In the genomic region with DNA sequence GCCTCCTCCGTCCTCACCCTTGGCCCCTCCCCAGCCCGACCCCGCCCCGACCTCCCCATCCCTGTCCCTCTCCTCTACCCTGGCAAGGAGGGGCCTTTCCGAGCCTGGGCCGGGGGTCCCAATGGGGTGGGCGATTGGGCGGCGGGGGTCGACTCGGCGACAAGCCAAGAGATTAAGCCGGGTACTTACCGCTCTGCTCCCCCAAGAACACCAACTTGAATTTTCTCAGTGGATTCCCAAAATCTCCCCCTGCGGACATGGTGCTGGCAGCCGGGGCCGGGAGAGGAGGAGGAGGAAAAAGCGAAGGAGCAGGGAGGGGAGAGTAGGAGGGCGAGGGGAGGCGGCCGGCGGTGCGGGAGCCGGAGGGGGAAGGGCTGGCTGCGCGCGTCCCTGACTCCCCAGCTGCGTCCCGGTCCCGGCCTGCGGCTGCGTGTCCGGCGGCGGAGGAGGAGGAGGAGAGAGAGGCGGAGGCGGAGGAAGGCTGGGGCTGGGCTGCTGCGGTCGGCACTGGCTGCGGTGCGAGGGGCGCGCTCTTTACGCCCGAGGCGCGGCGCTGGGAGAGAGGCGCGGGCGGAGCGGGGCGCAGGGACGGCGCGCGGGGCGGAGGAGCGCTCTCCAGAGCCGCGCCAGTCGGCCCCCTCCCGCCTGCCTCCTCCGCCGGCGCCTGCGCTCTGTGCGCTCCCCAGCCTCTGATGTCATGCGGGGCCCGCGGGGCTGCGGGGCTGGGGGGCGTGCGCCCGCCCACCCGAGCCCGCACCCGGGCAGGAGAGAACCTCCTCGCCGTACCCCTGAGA, we compare ENCODE assay signal across 8 cellular contexts. TPM values are rescaled to one million over a fixed set of nuclear protein-coding genes. Genes with fewer than 3 reads are reported as not detected.
DNase-seq lines count a peak whose midpoint lies in the region; ATAC-seq, FAIRE-seq and TF ChIP-seq lines count a peak whose summit lies in the region.

A gene (minus strand): TSS at position 675 of the 794 bp plus-strand sequence. CDS start 416 bp downstream, at position 259.

- peak within 1 kb of the TSS in 2 of 4 donors; percentile 11 to 23 for H3K27ac ChIP-seq in gastrocnemius medialis

- peak; percentile 78 for DNase-seq in Ammon's horn (ENCODE audit: low spot score)
- DNase-seq in NCI-H69 (lab: John Stamatoyannopoulos, UW), result peak; percentile 70
- DNase-seq in bronchial epithelial cell (ENCODE audit: low read depth), result no peak
- peak; percentile 87 for DNase-seq in iPS-NIHi7 (ENCODE audit: extremely low spot score)
- no peak for DNase-seq in gastrocnemius medialis
- no peak for DNase-seq in stimulated activated CD4-positive, alpha-beta T cell treated with anti-CD3 and anti-CD28 coated beads, Interleukin-12 subunit alpha, Interleukin-12 subunit beta, amount 100 ng/mL, for 4 hours

- no peaks in the 10 kb centered on the region for H3K4me1 ChIP-seq in gastrocnemius medialis

- in situ Hi-C loops in gastrocnemius medialis (cut with MboI; ENCODE audit: low sequenced_read_pairs in 4 of 4), result no loop called here

- ATAC-seq in GM18868 (IDR thresholded peaks at IDR 0.05; ENCODE audit: unreplicated experiment) (peak; percentile 67), gastrocnemius medialis (peak; percentile 44 to 52), GM21786 (IDR thresholded peaks at IDR 0.05; ENCODE audit: unreplicated experiment) (no peak)

- FAIRE-seq in bronchial epithelial cell (lab: Jason Lieb, UNC), result no peak

- TF ChIP-seq POLR2A in gastrocnemius medialis (IDR thresholded peaks at IDR 0.05), result peak in 1 of 2 donors; percentile 25

- H3K9me3 ChIP-seq in gastrocnemius medialis, result no peaks in the 10 kb centered on the region

- TF ChIP-seq CTCF in bronchial epithelial cell (IDR thresholded peaks at IDR 0.05; ENCODE audit: insufficient read depth, low read length, severe bottlenecking), result no peak
- TF ChIP-seq CTCF in gastrocnemius medialis (IDR thresholded peaks at IDR 0.05 in 4 of 5, conservative IDR thresholded peaks at IDR 0.05 in 1 of 5), result no peak

- intact Hi-C loops in gastrocnemius medialis (cut with DNase I; ENCODE audit: low total_unique reads), result no loop called here

- H3K27me3 ChIP-seq in bronchial epithelial cell (ENCODE audit: control insufficient read depth, insufficient read depth, low read length), result peaks cover 31% of the 10 kb centered on the region
- H3K27me3 ChIP-seq in gastrocnemius medialis, result peaks cover 0 to 4% (median 0%) of the 10 kb centered on the region in 3 donors

- H3K36me3 ChIP-seq in bronchial epithelial cell (ENCODE audit: control insufficient read depth, insufficient read depth, low read length) (no peaks in the 10 kb centered on the region), gastrocnemius medialis (no peaks in the 10 kb centered on the region)

- H3K4me3 ChIP-seq in bronchial epithelial cell (ENCODE audit: low read depth, low read length), result peak within 1 kb of the TSS; percentile 42
- H3K4me3 ChIP-seq in gastrocnemius medialis, result peak within 1 kb of the TSS; percentile 60 to 78 (median 68)

RNA-seq across cellular contexts. Expression of the gene that starts here (rescaled TPM):
- under 0.01 and 0.13 TPM in 2 replicates for total RNA-seq in bronchial epithelial cell
- total RNA-seq in gastrocnemius medialis, result 1 to 10 TPM in 1 of 4 donors, under 1 TPM in 3; 0.31 to 1.1 (median 0.72) TPM

Comparison
In these comparisons a context has a peak if more than half of its experiments do, and no peak if none do; other contexts are left out.
1. DNase-seq: peak in Ammon's horn (single experiment), NCI-H69 (single experiment) and iPS-NIHi7 (single experiment); none in bronchial epithelial cell (single experiment), gastrocnemius medialis (0 of 2) and stimulated activated CD4-positive, alpha-beta T cell treated with anti-CD3 and anti-CD28 coated beads, Interleukin-12 subunit alpha, Interleukin-12 subunit beta, amount 100 ng/mL, for 4 hours (single experiment).